Comparison of ENCODE assay signal across 1 cellular context in the genomic region with DNA sequence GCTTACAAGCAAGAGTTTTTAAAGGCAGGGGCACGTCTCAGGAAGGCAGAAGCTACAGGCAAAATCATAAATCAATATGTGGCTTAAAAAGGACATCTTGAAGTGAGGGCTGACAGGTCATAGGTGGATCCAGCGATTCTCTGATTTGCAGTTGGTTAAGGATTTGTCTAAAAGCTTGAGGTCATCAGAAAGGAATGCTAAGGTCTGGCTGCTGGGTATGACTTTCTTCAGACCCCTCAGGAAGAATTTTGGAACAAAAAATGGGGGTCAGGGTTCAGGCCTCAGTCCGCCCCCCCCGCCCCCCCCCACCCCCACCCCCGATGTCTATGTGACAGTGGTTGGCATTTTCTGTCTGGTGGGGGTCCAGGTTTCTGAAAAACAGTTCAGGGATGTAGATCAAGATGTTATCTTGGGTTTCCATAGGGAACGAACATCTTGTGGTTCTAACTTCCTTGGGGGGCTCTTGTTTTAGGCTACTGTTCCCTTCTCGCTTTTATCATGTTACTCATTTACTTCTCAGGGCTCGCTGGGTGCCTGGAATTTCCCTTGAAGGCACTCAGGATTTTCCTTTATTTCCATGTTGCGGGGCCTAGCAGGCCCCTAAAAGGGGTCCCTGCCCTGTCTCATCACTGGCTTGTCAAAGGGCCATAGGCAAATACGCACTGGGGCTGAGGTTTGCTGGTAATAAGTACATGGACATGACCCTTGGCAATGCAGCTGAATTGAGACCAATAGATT.
TF ChIP-seq lines count a peak whose summit lies in the region.

No MANE protein-coding gene starts in this region.

TF ChIP-seq in GM23338, 12 proteins besides CTCF, POLR2A, EP300 and RAD21 (continued from another document):
- TF ChIP-seq JUNB (IDR thresholded peaks at IDR 0.05; ENCODE audit: unreplicated experiment) (no peak), STAT1 (IDR thresholded peaks at IDR 0.05; ENCODE audit: unreplicated experiment) (no peak), REST (IDR thresholded peaks at IDR 0.05; ENCODE audit: unreplicated experiment) (no peak), CREB1 (CRISPR knock-in tag; IDR thresholded peaks at IDR 0.05; ENCODE audit: low read depth) (no peak), ZNF114 (CRISPR knock-in tag; IDR thresholded peaks at IDR 0.05) (no peak), POLR2AphosphoS5 (IDR thresholded peaks at IDR 0.05; ENCODE audit: low read depth) (no peak), EZH2phosphoT487 (IDR thresholded peaks at IDR 0.05; ENCODE audit: unreplicated experiment) (no peak), ZNF462 (CRISPR knock-in tag; IDR thresholded peaks at IDR 0.05) (no peak)
- TF ChIP-seq, protein P1, sequence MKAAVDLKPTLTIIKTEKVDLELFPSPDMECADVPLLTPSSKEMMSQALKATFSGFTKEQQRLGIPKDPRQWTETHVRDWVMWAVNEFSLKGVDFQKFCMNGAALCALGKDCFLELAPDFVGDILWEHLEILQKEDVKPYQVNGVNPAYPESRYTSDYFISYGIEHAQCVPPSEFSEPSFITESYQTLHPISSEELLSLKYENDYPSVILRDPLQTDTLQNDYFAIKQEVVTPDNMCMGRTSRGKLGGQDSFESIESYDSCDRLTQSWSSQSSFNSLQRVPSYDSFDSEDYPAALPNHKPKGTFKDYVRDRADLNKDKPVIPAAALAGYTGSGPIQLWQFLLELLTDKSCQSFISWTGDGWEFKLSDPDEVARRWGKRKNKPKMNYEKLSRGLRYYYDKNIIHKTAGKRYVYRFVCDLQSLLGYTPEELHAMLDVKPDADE (IDR thresholded peaks at IDR 0.05), result no peak
